Comparison of ENCODE assay signal across 1 cellular context in the genomic region with DNA sequence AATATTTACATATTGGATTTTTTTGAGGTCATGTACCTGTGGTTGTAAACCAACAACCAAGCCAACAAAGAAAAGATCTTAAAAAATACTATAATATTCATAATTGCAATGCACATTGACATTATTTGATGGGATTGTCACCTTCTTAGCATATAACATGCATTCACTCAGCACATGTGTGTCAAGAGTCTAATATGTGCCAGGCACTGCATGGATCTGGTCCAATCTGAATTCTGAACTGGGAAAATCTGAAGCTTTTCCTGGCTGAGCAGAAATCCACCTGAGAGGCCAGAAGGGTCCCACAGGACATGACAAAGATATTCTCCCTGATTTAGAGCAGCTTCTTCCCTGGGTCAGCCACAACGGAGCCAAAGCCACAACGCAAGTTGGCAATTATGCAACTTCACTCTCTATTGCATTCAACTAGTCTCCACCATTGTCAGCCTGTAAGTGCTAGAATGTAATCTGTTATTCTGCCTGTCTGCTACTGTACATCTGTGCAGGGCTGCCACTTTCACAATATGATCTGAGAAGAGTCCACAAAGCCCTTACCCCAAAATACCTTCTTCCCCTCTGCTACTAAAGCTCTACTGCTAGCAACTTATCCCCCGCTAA.
TF ChIP-seq lines count a peak whose summit lies in the region.

No MANE protein-coding gene starts in this region.

TF ChIP-seq in K562, 482 proteins besides CTCF, POLR2A, EP300 and RAD21:
- TF ChIP-seq, protein P1, sequence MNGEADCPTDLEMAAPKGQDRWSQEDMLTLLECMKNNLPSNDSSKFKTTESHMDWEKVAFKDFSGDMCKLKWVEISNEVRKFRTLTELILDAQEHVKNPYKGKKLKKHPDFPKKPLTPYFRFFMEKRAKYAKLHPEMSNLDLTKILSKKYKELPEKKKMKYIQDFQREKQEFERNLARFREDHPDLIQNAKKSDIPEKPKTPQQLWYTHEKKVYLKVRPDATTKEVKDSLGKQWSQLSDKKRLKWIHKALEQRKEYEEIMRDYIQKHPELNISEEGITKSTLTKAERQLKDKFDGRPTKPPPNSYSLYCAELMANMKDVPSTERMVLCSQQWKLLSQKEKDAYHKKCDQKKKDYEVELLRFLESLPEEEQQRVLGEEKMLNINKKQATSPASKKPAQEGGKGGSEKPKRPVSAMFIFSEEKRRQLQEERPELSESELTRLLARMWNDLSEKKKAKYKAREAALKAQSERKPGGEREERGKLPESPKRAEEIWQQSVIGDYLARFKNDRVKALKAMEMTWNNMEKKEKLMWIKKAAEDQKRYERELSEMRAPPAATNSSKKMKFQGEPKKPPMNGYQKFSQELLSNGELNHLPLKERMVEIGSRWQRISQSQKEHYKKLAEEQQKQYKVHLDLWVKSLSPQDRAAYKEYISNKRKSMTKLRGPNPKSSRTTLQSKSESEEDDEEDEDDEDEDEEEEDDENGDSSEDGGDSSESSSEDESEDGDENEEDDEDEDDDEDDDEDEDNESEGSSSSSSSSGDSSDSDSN (IDR thresholded peaks at IDR 0.05; ENCODE audit: borderline replicate concordance in 1 of 2, low read depth in 2 of 2, low read length in 2 of 2): no peak
- TF ChIP-seq CEBPG (CRISPR knock-in tag; IDR thresholded peaks at IDR 0.05): no peak
- peak; percentile 35 to 59; a peak in 3 of 4 replicates for TF ChIP-seq CEBPG (tag; conservative IDR thresholded peaks at IDR 0.05 in 1 of 2, IDR thresholded peaks at IDR 0.05 in 1 of 2)
